1 cellular context compared by ENCODE assay signal in genomic region chr5:88140396-88140862, GRCh38.
TF ChIP-seq lines count a peak whose summit lies in the region.

No MANE protein-coding gene starts in this region.

TF ChIP-seq in HepG2, 621 proteins besides CTCF, POLR2A, EP300 and RAD21 (continued from another document):
- TF ChIP-seq USF2 (IDR thresholded peaks at IDR 0.05; ENCODE audit: low read depth, low read length) (no peak), USF2 (CRISPR knock-in tag; IDR thresholded peaks at IDR 0.05; ENCODE audit: borderline replicate concordance) (no peak), FOXO4 (CRISPR knock-in tag; conservative IDR thresholded peaks at IDR 0.05) (no peak)
